ENCODE assay signal across 1 cellular context in the genomic region with DNA sequence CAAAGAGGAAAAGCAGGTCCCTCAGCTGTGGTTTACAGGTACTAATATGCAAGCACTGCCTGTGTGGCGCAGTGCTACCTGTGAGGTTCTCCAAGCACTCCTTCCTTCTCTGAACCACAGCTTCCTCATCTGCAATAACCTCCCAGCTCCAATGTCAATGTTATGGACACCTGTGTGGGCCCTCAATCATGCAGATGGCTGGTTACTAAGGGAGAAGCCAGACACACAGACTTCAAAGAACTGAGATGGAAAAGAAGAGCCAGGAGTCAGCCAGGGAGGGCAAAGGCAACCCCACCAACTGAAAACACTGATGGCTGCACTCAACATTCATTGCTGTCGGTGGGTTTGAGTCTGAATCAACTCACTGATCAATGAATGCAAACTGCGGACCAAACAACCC.
TF ChIP-seq lines count a peak whose summit lies in the region.

No MANE protein-coding gene starts in this region.

TF ChIP-seq in HepG2, 621 proteins besides CTCF, POLR2A, EP300 and RAD21:
- no peak for TF ChIP-seq AKNA (CRISPR knock-in tag; IDR thresholded peaks at IDR 0.05; ENCODE audit: borderline replicate concordance)
- no peak for TF ChIP-seq PBX2 (CRISPR knock-in tag; IDR thresholded peaks at IDR 0.05)
- no peak for TF ChIP-seq ZNF121 (CRISPR knock-in tag; IDR thresholded peaks at IDR 0.05)
- TF ChIP-seq, protein P1, sequence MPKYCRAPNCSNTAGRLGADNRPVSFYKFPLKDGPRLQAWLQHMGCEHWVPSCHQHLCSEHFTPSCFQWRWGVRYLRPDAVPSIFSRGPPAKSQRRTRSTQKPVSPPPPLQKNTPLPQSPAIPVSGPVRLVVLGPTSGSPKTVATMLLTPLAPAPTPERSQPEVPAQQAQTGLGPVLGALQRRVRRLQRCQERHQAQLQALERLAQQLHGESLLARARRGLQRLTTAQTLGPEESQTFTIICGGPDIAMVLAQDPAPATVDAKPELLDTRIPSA (CRISPR knock-in tag; IDR thresholded peaks at IDR 0.05; ENCODE audit: borderline replicate concordance): no peak
- TF ChIP-seq ZBTB10 (CRISPR knock-in tag; IDR thresholded peaks at IDR 0.05; ENCODE audit: borderline replicate concordance): no peak
- TF ChIP-seq FIP1L1 (IDR thresholded peaks at IDR 0.05; ENCODE audit: borderline replicate concordance, insufficient read depth, low read depth, low read length): no peak
- no peak for TF ChIP-seq RNF2 (conservative IDR thresholded peaks at IDR 0.05; ENCODE audit: low read depth)
- TF ChIP-seq, protein P2, sequence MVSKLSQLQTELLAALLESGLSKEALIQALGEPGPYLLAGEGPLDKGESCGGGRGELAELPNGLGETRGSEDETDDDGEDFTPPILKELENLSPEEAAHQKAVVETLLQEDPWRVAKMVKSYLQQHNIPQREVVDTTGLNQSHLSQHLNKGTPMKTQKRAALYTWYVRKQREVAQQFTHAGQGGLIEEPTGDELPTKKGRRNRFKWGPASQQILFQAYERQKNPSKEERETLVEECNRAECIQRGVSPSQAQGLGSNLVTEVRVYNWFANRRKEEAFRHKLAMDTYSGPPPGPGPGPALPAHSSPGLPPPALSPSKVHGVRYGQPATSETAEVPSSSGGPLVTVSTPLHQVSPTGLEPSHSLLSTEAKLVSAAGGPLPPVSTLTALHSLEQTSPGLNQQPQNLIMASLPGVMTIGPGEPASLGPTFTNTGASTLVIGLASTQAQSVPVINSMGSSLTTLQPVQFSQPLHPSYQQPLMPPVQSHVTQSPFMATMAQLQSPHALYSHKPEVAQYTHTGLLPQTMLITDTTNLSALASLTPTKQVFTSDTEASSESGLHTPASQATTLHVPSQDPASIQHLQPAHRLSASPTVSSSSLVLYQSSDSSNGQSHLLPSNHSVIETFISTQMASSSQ (IDR thresholded peaks at IDR 0.05; ENCODE audit: low read depth): no peak
- TF ChIP-seq, protein P2 (CRISPR knock-in tag; IDR thresholded peaks at IDR 0.05; ENCODE audit: borderline replicate concordance): no peak
- TF ChIP-seq, protein P3, sequence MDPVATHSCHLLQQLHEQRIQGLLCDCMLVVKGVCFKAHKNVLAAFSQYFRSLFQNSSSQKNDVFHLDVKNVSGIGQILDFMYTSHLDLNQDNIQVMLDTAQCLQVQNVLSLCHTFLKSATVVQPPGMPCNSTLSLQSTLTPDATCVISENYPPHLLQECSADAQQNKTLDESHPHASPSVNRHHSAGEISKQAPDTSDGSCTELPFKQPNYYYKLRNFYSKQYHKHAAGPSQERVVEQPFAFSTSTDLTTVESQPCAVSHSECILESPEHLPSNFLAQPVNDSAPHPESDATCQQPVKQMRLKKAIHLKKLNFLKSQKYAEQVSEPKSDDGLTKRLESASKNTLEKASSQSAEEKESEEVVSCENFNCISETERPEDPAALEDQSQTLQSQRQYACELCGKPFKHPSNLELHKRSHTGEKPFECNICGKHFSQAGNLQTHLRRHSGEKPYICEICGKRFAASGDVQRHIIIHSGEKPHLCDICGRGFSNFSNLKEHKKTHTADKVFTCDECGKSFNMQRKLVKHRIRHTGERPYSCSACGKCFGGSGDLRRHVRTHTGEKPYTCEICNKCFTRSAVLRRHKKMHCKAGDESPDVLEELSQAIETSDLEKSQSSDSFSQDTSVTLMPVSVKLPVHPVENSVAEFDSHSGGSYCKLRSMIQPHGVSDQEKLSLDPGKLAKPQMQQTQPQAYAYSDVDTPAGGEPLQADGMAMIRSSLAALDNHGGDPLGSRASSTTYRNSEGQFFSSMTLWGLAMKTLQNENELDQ (CRISPR knock-in tag; IDR thresholded peaks at IDR 0.05; ENCODE audit: borderline replicate concordance): no peak
- TF ChIP-seq ZFY (CRISPR knock-in tag; IDR thresholded peaks at IDR 0.05): no peak
- no peak for TF ChIP-seq STAG1 (CRISPR knock-in tag; IDR thresholded peaks at IDR 0.05)
- TF ChIP-seq SYNCRIP (IDR thresholded peaks at IDR 0.05; ENCODE audit: insufficient read depth, low read depth, low read length): no peak
